In the genomic region with DNA sequence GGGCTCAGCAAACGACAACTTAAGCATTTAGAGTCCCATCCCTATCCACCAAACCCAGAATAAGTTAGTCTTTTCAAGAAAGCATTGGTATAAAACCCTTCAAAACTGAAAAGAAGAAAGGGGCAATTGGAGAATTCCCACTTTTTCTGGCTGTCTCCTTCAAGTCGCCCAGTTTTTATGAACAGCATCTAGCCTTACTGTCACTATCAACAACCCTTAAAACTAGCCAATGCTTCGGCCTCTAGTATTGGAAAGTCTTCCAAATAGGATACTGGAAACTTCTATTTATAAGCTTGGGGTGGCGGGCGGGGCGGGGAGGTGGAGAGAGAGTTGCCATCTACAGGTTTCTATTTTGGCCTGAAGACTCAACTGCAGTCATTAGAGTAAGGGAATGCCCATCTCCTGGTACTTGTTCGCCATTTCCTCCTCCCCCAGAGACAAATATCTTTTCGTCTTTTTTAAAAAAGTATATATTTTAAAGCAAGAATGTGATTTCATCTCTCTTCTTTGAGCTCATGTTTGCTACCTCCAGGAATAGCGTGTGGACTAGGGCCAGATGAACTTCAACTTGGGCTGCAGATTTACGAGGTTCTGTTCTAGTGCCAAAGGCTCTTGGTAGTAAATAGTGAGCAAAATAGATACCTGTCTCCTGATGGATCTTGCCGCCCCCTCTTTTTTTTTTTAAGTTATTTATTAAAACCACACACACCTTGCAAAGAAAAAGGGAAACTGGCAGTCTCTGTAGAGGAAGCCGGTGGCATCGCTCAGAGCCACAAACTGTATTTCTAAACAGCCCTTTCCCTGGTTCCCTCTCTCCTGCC, we compare ENCODE assay signal across 8 cellular contexts. TPM values are rescaled to one million over a fixed set of nuclear protein-coding genes. Genes with fewer than 3 reads are reported as not detected.
DNase-seq lines count a peak whose midpoint lies in the region; ATAC-seq and TF ChIP-seq lines count a peak whose summit lies in the region.

No MANE protein-coding gene starts in this region.

- H4K20me1 ChIP-seq in IMR-90 (ENCODE audit: insufficient read depth, low read length), result peaks cover 37% of the 10 kb centered on the region
- H4K20me1 ChIP-seq in smooth muscle cell (ENCODE audit: low read depth), result peaks cover 44% of the 10 kb centered on the region

- H3K36me3 ChIP-seq in ACC112 (ENCODE audit: insufficient read depth, low read length) (no peaks in the 10 kb centered on the region), IMR-90 (ENCODE audit: control insufficient read depth, insufficient read depth, low read length) (no peaks in the 10 kb centered on the region), smooth muscle cell (ENCODE audit: low read depth) (no peaks in the 10 kb centered on the region), BE2C (no peaks in the 10 kb centered on the region)

- no peak for TF ChIP-seq RAD21 in IMR-90 (IDR thresholded peaks at IDR 0.05; ENCODE audit: low read length)

- peak overlapping the region; percentile 37 for H2BK120ac ChIP-seq in IMR-90 (ENCODE audit: low read depth, low read length)

- no peak overlapping the region for H4K5ac ChIP-seq in IMR-90 (ENCODE audit: low read depth, low read length)

- no TSS peak for BruUV-seq in IMR-90 (replicated peaks; lab: Mats Ljungman, UMichigan)

- H3K9me3 Mint-ChIP-seq in activated naive CD8-positive, alpha-beta T cell treated with anti-CD3 and anti-CD28 coated beads, Interleukin-2, amount 10 ng/mL, durations not matched to agents 7 days and 5 days, result no peaks in the 10 kb centered on the region

- DNase-seq in IMR-90, result peak; percentile 45
- no peak for DNase-seq in activated naive CD8-positive, alpha-beta T cell treated with anti-CD3 and anti-CD28 coated beads, Interleukin-2, amount 10 ng/mL, durations not matched to agents 7 days and 5 days
- peak in 2 of 3 donors; percentile 74 to 80 for DNase-seq in right cardiac atrium
- no peak for DNase-seq in smooth muscle cell (lab: John Stamatoyannopoulos, UW; ENCODE audit: unreplicated experiment)
- no peak for DNase-seq in GM10248 (ENCODE audit: extremely low spot score)
- no peak for DNase-seq in BE2C
- no peak for DNase-seq in DMS53 (lab: John Stamatoyannopoulos, UW)

- H3K9me3 ChIP-seq in IMR-90 (ENCODE audit: control insufficient read depth, insufficient read depth, low read length), result no peaks in the 10 kb centered on the region
- H3K9me3 ChIP-seq in right cardiac atrium (ENCODE audit: control insufficient read depth, low read length), result no peaks in the 10 kb centered on the region
- H3K9me3 ChIP-seq in smooth muscle cell (replicated peaks; ENCODE audit: low read depth), result no peaks in the 10 kb centered on the region
- H3K9me3 ChIP-seq in BE2C, result no peaks in the 10 kb centered on the region

- peaks cover 17% of the 10 kb centered on the region for H3K4me1 ChIP-seq in ACC112 (ENCODE audit: control insufficient read depth, insufficient read depth, low read length, unreplicated experiment)
- H3K4me1 ChIP-seq in IMR-90 (ENCODE audit: control insufficient read depth, insufficient read depth, low read length), result peaks cover 5% of the 10 kb centered on the region; the same call in 1 of the 2 replicates
- no peaks in the 10 kb centered on the region for H3K4me1 ChIP-seq in right cardiac atrium (ENCODE audit: control insufficient read depth, insufficient read depth, low read length)
- peaks cover 17% of the 10 kb centered on the region for H3K4me1 ChIP-seq in smooth muscle cell (ENCODE audit: low read depth)
- no peaks in the 10 kb centered on the region; the same call in 1 of the 2 replicates for H3K4me1 ChIP-seq in BE2C

- H3K79me2 ChIP-seq in ACC112 (ENCODE audit: control insufficient read depth, insufficient read depth, low read length, unreplicated experiment), result peaks cover 62% of the 10 kb centered on the region
- H3K79me2 ChIP-seq in smooth muscle cell (ENCODE audit: low read depth), result peaks cover 44% of the 10 kb centered on the region

- peak overlapping the region; percentile 29; the same call in 1 of the 2 replicates for H3K14ac ChIP-seq in IMR-90 (replicated peaks; ENCODE audit: low read depth, low read length)

- in situ Hi-C loops in IMR-90 (cut with MboI; ENCODE audit: low sequenced_read_pairs), result loop anchor here (5.0 to 25.0 kb wide), 7 partner anchors 432 to 1210 kb away; no protein-coding TSS in a partner anchor

- no peak overlapping the region; the same call in 1 of the 2 replicates for H3K56ac ChIP-seq in IMR-90 (ENCODE audit: extremely low read depth, insufficient read depth, low read length)

- no peaks in the 10 kb centered on the region for H3K9me1 ChIP-seq in IMR-90 (ENCODE audit: insufficient read depth, low read length)

- no CpG with 5 or more reads among the region's 13 CpGs for WGBS in IMR-90 (ENCODE audit: extremely low coverage in 2 of 2, insufficient read length in 1 of 2), 2 experiments
- 32% methylated on average over 13 of the region's 13 CpGs for WGBS in right cardiac atrium
- WGBS in smooth muscle cell (ENCODE audit: low lambda C conversion rate), result 68% methylated on average over 13 of the region's 13 CpGs

- peak overlapping the region; percentile 96 for H3K4me3 ChIP-seq in ACC112 (ENCODE audit: low read depth, low read length)
- H3K4me3 ChIP-seq in IMR-90 (ENCODE audit: insufficient read depth, low read depth, low read length), result peak overlapping the region; percentile 24
- peak overlapping the region; percentile 88 for H3K4me3 ChIP-seq in right cardiac atrium (ENCODE audit: low read length)
- H3K4me3 ChIP-seq in smooth muscle cell, result peak overlapping the region; percentile 96
- no peak overlapping the region for H3K4me3 ChIP-seq in BE2C (ENCODE audit: low read depth, low read length)

- H3K18ac ChIP-seq in IMR-90 (ENCODE audit: low read depth, low read length), result peak overlapping the region; percentile 22; the same call in 1 of the 2 replicates

- intact Hi-C loops in IMR-90 (cut with micrococcal nuclease), result loop anchor here (1.0 to 5.0 kb wide), 9 partner anchors 310 to 1300 kb away; a partner anchor contains a TSS
- intact Hi-C loops in right cardiac atrium (cut with DNase I), result loop anchor here (5.0 to 10.0 kb wide), 11 partner anchors 222 to 1405 kb away; no protein-coding TSS in a partner anchor

- H2AK5ac ChIP-seq in IMR-90 (ENCODE audit: low read depth, low read length), result no peak overlapping the region

- H3K27me3 Mint-ChIP-seq in activated naive CD8-positive, alpha-beta T cell treated with anti-CD3 and anti-CD28 coated beads, Interleukin-2, amount 10 ng/mL, durations not matched to agents 7 days and 5 days, result no peaks in the 10 kb centered on the region

- H2BK15ac ChIP-seq in IMR-90 (ENCODE audit: low read depth, low read length), result 0 out of 3 replicates have a peak overlapping the region, but pooled peaks have one; percentile 22

- peak overlapping the region; percentile 49; the same call in 1 of the 2 replicates for H4K91ac ChIP-seq in IMR-90 (ENCODE audit: insufficient read depth, low read depth, low read length)

- H3K27ac Mint-ChIP-seq in activated naive CD8-positive, alpha-beta T cell treated with anti-CD3 and anti-CD28 coated beads, Interleukin-2, amount 10 ng/mL, durations not matched to agents 7 days and 5 days, result peak overlapping the region; percentile 99

- peak overlapping the region; percentile 97 for H3K27ac ChIP-seq in ACC112 (ENCODE audit: low read depth, low read length)
- peak overlapping the region; percentile 27; the same call in 1 of the 2 replicates for H3K27ac ChIP-seq in IMR-90 (ENCODE audit: insufficient read depth, low read length)
- H3K27ac ChIP-seq in right cardiac atrium (ENCODE audit: low read length), result peak overlapping the region; percentile 95
- peak overlapping the region; percentile 99 for H3K27ac ChIP-seq in smooth muscle cell (ENCODE audit: low read depth)

- H3K9ac ChIP-seq in IMR-90 (ENCODE audit: low read depth, low read length) (peak overlapping the region; percentile 58), smooth muscle cell (ENCODE audit: low read depth) (peak overlapping the region; percentile 99)

- peaks cover 0 to 63% of the 10 kb centered on the region in 2 experiments for H3K79me1 ChIP-seq in IMR-90 (ENCODE audit: low read depth in 1 of 2, low read length in 2 of 2)

- H2AFZ ChIP-seq in ACC112 (ENCODE audit: low read length, unreplicated experiment), result no peak overlapping the region
- H2AFZ ChIP-seq in IMR-90 (replicated peaks; ENCODE audit: low read length, poor library complexity), result no peak overlapping the region
- no peak overlapping the region for H2AFZ ChIP-seq in smooth muscle cell (ENCODE audit: low read depth)

- peak overlapping the region; percentile 99 for H3K4me3 Mint-ChIP-seq in activated naive CD8-positive, alpha-beta T cell treated with anti-CD3 and anti-CD28 coated beads, Interleukin-2, amount 10 ng/mL, durations not matched to agents 7 days and 5 days

- dilution Hi-C loops in IMR-90 (cut with HindIII; ENCODE audit: low sequenced_read_pairs, unreplicated experiment), result loop anchor here (10.0 to 25.0 kb wide), 2 partner anchors 570 to 1212 kb away; no protein-coding TSS in a partner anchor

- no peak for TF ChIP-seq CTCF in IMR-90 (conservative IDR thresholded peaks at IDR 0.05; ENCODE audit: low read depth, low read length)
- TF ChIP-seq CTCF in smooth muscle cell (IDR thresholded peaks at IDR 0.05; ENCODE audit: borderline replicate concordance, insufficient read depth, poor library complexity, severe bottlenecking), result no peak
- no peak for TF ChIP-seq CTCF in GM10248 (IDR thresholded peaks at IDR 0.05; ENCODE audit: control extremely low read depth, extremely low read depth, low read depth, missing control alignments)
- TF ChIP-seq CTCF in BE2C (IDR thresholded peaks at IDR 0.05; ENCODE audit: low read depth, low read length), result no peak

- no peaks in the 10 kb centered on the region for H3K27me3 ChIP-seq in ACC112 (ENCODE audit: insufficient read depth, low read length)
- H3K27me3 ChIP-seq in IMR-90 (ENCODE audit: control insufficient read depth, insufficient read depth, low read length), result no peaks in the 10 kb centered on the region
- no peaks in the 10 kb centered on the region for H3K27me3 ChIP-seq in right cardiac atrium (ENCODE audit: control insufficient read depth, insufficient read depth)
- H3K27me3 ChIP-seq in smooth muscle cell (ENCODE audit: low read depth), result no peaks in the 10 kb centered on the region
- H3K27me3 ChIP-seq in BE2C, result peaks cover 6% of the 10 kb centered on the region; the same call in 1 of the 2 replicates

- peaks cover 17% of the 10 kb centered on the region for H3K36me3 Mint-ChIP-seq in activated naive CD8-positive, alpha-beta T cell treated with anti-CD3 and anti-CD28 coated beads, Interleukin-2, amount 10 ng/mL, durations not matched to agents 7 days and 5 days

- H3F3A ChIP-seq in smooth muscle cell (ENCODE audit: low read depth), result peaks cover 6% of the 10 kb centered on the region

- peak overlapping the region; percentile 79 for H3K23ac ChIP-seq in IMR-90 (ENCODE audit: low read depth, low read length)

- H2BK5ac ChIP-seq in IMR-90 (ENCODE audit: low read depth, low read length, poor library complexity, severe bottlenecking), result peak overlapping the region; percentile 23

- no peak overlapping the region for H2AK9ac ChIP-seq in IMR-90 (replicated peaks; ENCODE audit: low read depth, low read length, poor library complexity)

- peak overlapping the region; percentile 47 for H3K4ac ChIP-seq in IMR-90 (ENCODE audit: low read depth, low read length)

- POLR2A ChIA-PET in IMR-90 (lab: Charles Lee; ENCODE audit: unreplicated experiment), result interaction anchor here (0.9 to 1.5 kb wide), 2 partner anchors 411 to 525 kb away, joined by 4 to 12 read pairs; no protein-coding TSS in a partner anchor
- POLR2A ChIA-PET in activated naive CD8-positive, alpha-beta T cell treated with anti-CD3 and anti-CD28 coated beads, Interleukin-2, amount 10 ng/mL, durations not matched to agents 7 days and 5 days (lab: Charles Lee), result interaction anchor here (0.8 to 9.2 kb wide), 23 partner anchors 35 to 1211 kb away, joined by 3 to 271 read pairs (median 5); a partner anchor contains a TSS
- POLR2A ChIA-PET in GM10248 (lab: Yijun Ruan, JAX), result interaction anchor here (0.6 kb wide), 2 partner anchors 159 to 1216 kb away, joined by 3 read pairs; no protein-coding TSS in a partner anchor

- CTCF ChIA-PET in IMR-90 (lab: Yijun Ruan, JAX) (interaction anchor here (0.6 to 0.9 kb wide), 4 partner anchors 411 to 1212 kb away, joined by 3 to 4 read pairs (median 3); a partner anchor contains a TSS), GM10248 (lab: Yijun Ruan, JAX) (interaction anchor here (0.7 to 2.6 kb wide), 5 partner anchors 15 to 1242 kb away, joined by 3 to 33 read pairs (median 4); no protein-coding TSS in a partner anchor)

- no peak for ATAC-seq in IMR-90 (ENCODE audit: low read depth)
- no peak for ATAC-seq in activated naive CD8-positive, alpha-beta T cell treated with anti-CD3 and anti-CD28 coated beads, Interleukin-2, amount 10 ng/mL, durations not matched to agents 7 days and 5 days (ENCODE audit: low read depth)
- no peak for ATAC-seq in right cardiac atrium

- H2BK20ac ChIP-seq in IMR-90 (ENCODE audit: low read depth, low read length), result 0 out of 2 replicates have a peak overlapping the region, but pooled peaks have one; percentile 22

- H4K8ac ChIP-seq in IMR-90 (ENCODE audit: low read depth in 2 of 2, low read length in 2 of 2), result peak overlapping the region in 1 of 2 experiments; percentile 34; a peak in 1 of 4 replicates

- no peak; the same call in 1 of the 2 replicates for TF ChIP-seq POLR2A in IMR-90 (IDR thresholded peaks at IDR 0.05; ENCODE audit: low read depth, low read length)

- peak overlapping the region; percentile 79 for H3K4me2 ChIP-seq in IMR-90 (ENCODE audit: low read depth, low read length)
- H3K4me2 ChIP-seq in smooth muscle cell, result peak overlapping the region; percentile 99

- peaks cover 33% of the 10 kb centered on the region for H3K4me1 Mint-ChIP-seq in activated naive CD8-positive, alpha-beta T cell treated with anti-CD3 and anti-CD28 coated beads, Interleukin-2, amount 10 ng/mL, durations not matched to agents 7 days and 5 days

RNA-seq across cellular contexts. Expression of a gene that starts 2.7 kb away (rescaled TPM):
- total RNA-seq in IMR-90 (2012; rRNA removed) (21.4 and 22.6 TPM in 2 replicates), right cardiac atrium (10 to 100 TPM; 70.0 to 77.3 (median 71.4) TPM), smooth muscle cell (30.8 and 39.1 TPM in 2 replicates)
- polyA plus RNA-seq in IMR-90 (2012; rRNA removed) (19.7 and 20.4 TPM in 2 replicates), right cardiac atrium (45.8 TPM), smooth muscle cell (16.8 and 18.3 TPM in 2 replicates)
- polyA plus RNA-seq in IMR-90 (2012; cell fraction: cytosol; rRNA removed), result 10.4 and 12.0 TPM in 2 replicates
- polyA plus RNA-seq in IMR-90 (2012; cell fraction: nucleus; rRNA removed; ENCODE audit: low replicate concordance), result 66.2 and 89.5 TPM in 2 replicates
- 10 to 100 TPM; 32.1 to 34.0 TPM for total RNA-seq in activated naive CD8-positive, alpha-beta T cell treated with anti-CD3 and anti-CD28 coated beads, Interleukin-2, amount 10 ng/mL, durations not matched to agents 7 days and 5 days
- polyA plus RNA-seq in BE2C (2012; ENCODE audit: insufficient read depth, insufficient read length, low read depth), result 1.2 TPM

RNA-seq across cellular contexts. Expression of a gene that starts 40.2 kb away (rescaled TPM):
- total RNA-seq in IMR-90 (2012; rRNA removed) (not detected in 2 replicates), right cardiac atrium (not detected), smooth muscle cell (not detected in 2 replicates)
- polyA plus RNA-seq in IMR-90 (2012; rRNA removed) (not detected in 2 replicates), right cardiac atrium (not detected), smooth muscle cell (not detected in 2 replicates)
- polyA plus RNA-seq in IMR-90 (2012; cell fraction: cytosol; rRNA removed), result not detected in 2 replicates
- not detected in 2 replicates for polyA plus RNA-seq in IMR-90 (2012; cell fraction: nucleus; rRNA removed; ENCODE audit: low replicate concordance)
- total RNA-seq in activated naive CD8-positive, alpha-beta T cell treated with anti-CD3 and anti-CD28 coated beads, Interleukin-2, amount 10 ng/mL, durations not matched to agents 7 days and 5 days, result not detected
- not detected for polyA plus RNA-seq in BE2C (2012; ENCODE audit: insufficient read depth, insufficient read length, low read depth)

Comparison
In these comparisons a context has a peak if more than half of its experiments do, and no peak if none do; other contexts are left out.
1. H3K27ac ChIP-seq: peak in every context shown above with its lines; median percentile 99 in smooth muscle cell; 97 in ACC112; 95 in right cardiac atrium; 27 in IMR-90.
2. DNase-seq: peak in IMR-90 (single experiment) and right cardiac atrium (2 of 3); none in activated naive CD8-positive, alpha-beta T cell treated with anti-CD3 and anti-CD28 coated beads, Interleukin-2, amount 10 ng/mL, durations not matched to agents 7 days and 5 days (single experiment), smooth muscle cell (single experiment), GM10248 (single experiment), BE2C (single experiment) and DMS53 (single experiment).